Comparison of ENCODE assay signal across 26 cellular contexts in genomic region chr3:171774516-171774915, GRCh38. TPM values are rescaled to one million over a fixed set of nuclear protein-coding genes. Genes with fewer than 3 reads are reported as not detected.
DNase-seq lines count a peak whose midpoint lies in the region; ATAC-seq and TF ChIP-seq lines count a peak whose summit lies in the region.
"Had no signal": no experiment of that assay in that cellular context is flagged by ENCODE, and none has a peak within 500 bp of the region (broad histone marks: within the 10 kb centered on the region; RNA-seq: fewer than 3 reads in every experiment).

No MANE protein-coding gene starts in this region.

- H3K4me3 ChIP-seq in body of pancreas, result no peak overlapping the region

- no peaks in the 10 kb centered on the region for H3K36me3 ChIP-seq in body of pancreas (replicated peaks in 1 of 2; ENCODE audit: insufficient read depth in 1 of 2, low read depth in 2 of 2)

- TF ChIP-seq POLR2A in body of pancreas (IDR thresholded peaks at IDR 0.05), result no peak

- DNase-seq in C1 segment of cervical spinal cord (lab: John Stamatoyannopoulos, UW) (peak in 10 of 14 donors; percentile 28 to 76 (median 56)), T-helper 17 cell (no peak), hypothalamus (lab: John Stamatoyannopoulos, UW) (peak in 38 of 51 donors; percentile 6 to 83 (median 53)), pons (ENCODE audit: low spot score) (peak; percentile 87), SIG-M5 treated with dmso at 0.1 percent for 504 hours (lab: John Stamatoyannopoulos, UW; ENCODE audit: unreplicated experiment) (no peak), body of pancreas (no peak), NCI-H2227 (lab: John Stamatoyannopoulos, UW; ENCODE audit: unreplicated experiment) (no peak), NOMO-1 (lab: John Stamatoyannopoulos, UW; ENCODE audit: unreplicated experiment in 2 of 2) (no peak)
- DNase-seq: activated CD8-positive, alpha-beta memory T cell treated with anti-CD3 and anti-CD28 coated beads, Interleukin-2, amount 50 U/mL, for 4 hours; activated naive CD8-positive, alpha-beta T cell treated with anti-CD3 and anti-CD28 coated beads for 36 hours; CD4-positive, CD25-positive, alpha-beta regulatory T cell; DMS 273 treated with DMSO at 0.1 percent for 48 hours; effector memory CD8-positive, alpha-beta T cell; foreskin fibroblast; HCEC 1CT; Karpas-422; left ventricle myocardium superior; MV-4-11; NCI-H1694 treated with DMSO at 0.1 percent for 48 hours; NCI-H226; SHP77 treated with DMSO at 0.1 percent for 48 hours; small intestine; stimulated activated CD4-positive, alpha-beta T cell treated with anti-CD3 and anti-CD28 coated beads, Interleukin-1b, Interleukin-23, amount 100 ng/mL, for 48 hours; SW 1271 had no signal

- H3K4me1 ChIP-seq in body of pancreas, result peaks cover 14% of the 10 kb centered on the region

- H3K27ac ChIP-seq in body of pancreas, result no peak overlapping the region

- peak overlapping the region; percentile 27 for H3K27ac Mint-ChIP-seq in T-helper 17 cell
- H3K27ac Mint-ChIP-seq: activated naive CD8-positive, alpha-beta T cell treated with anti-CD3 and anti-CD28 coated beads for 36 hours; activated T-helper 17 cell treated with anti-CD3 and anti-CD28 coated beads, Interleukin-2, amount 50 U/mL, for 72 hours; CD4-positive, CD25-positive, alpha-beta regulatory T cell; WTC11 had no signal

- H3K27me3 Mint-ChIP-seq in T-helper 17 cell, result no peaks in the 10 kb centered on the region
- H3K27me3 Mint-ChIP-seq: activated T-helper 17 cell treated with anti-CD3 and anti-CD28 coated beads, Interleukin-2, amount 50 U/mL, for 72 hours had no signal

- no peak for ATAC-seq in T-helper 17 cell
- no peak for ATAC-seq in body of pancreas
- ATAC-seq: activated T-helper 17 cell treated with anti-CD3 and anti-CD28 coated beads, Interleukin-2, amount 50 U/mL, for 72 hours; effector memory CD8-positive, alpha-beta T cell; left ventricle myocardium superior; WTC11 had no signal

- intact Hi-C loops in body of pancreas (cut with DNase I), result loop anchor here (10.0 kb wide), 1 partner anchor 130 kb away; no protein-coding TSS in a partner anchor

- no peak for TF ChIP-seq CTCF in body of pancreas (IDR thresholded peaks at IDR 0.05)

- H3K27me3 ChIP-seq in body of pancreas, result no peaks in the 10 kb centered on the region

- H3K4me3 Mint-ChIP-seq in T-helper 17 cell, result peak overlapping the region; percentile 25
- H3K4me3 Mint-ChIP-seq: activated naive CD8-positive, alpha-beta T cell treated with anti-CD3 and anti-CD28 coated beads for 36 hours; activated T-helper 17 cell treated with anti-CD3 and anti-CD28 coated beads, Interleukin-2, amount 50 U/mL, for 72 hours; CD4-positive, CD25-positive, alpha-beta regulatory T cell; effector memory CD8-positive, alpha-beta T cell; WTC11 had no signal

- H3K36me3 Mint-ChIP-seq in T-helper 17 cell (ENCODE audit: low read depth), result no peaks in the 10 kb centered on the region
- H3K36me3 Mint-ChIP-seq: activated naive CD8-positive, alpha-beta T cell treated with anti-CD3 and anti-CD28 coated beads for 36 hours; CD4-positive, CD25-positive, alpha-beta regulatory T cell; WTC11 had no signal

- H3K9me3 ChIP-seq in T-helper 17 cell (ENCODE audit: control insufficient read depth, low read length, poor library complexity, severe bottlenecking) (no peaks in the 10 kb centered on the region), body of pancreas (no peaks in the 10 kb centered on the region)

- 78 to 84% methylated on average over 7 of the region's 7 CpGs for WGBS in body of pancreas, 2 donors

- peaks cover 18% of the 10 kb centered on the region for H3K4me1 Mint-ChIP-seq in T-helper 17 cell
- H3K4me1 Mint-ChIP-seq: activated T-helper 17 cell treated with anti-CD3 and anti-CD28 coated beads, Interleukin-2, amount 50 U/mL, for 72 hours had no signal

RNA-seq across cellular contexts. Expression of gene PLD1, which starts 35.8 kb away (rescaled TPM):
- total RNA-seq in T-helper 17 cell (1 to 10 TPM; 6.2 to 9.4 TPM), body of pancreas (10 to 100 TPM; 60.4 to 96.2 TPM)

Comparison
In these comparisons a context has a peak if more than half of its experiments do, and no peak if none do; other contexts are left out.
1. DNase-seq: peak in C1 segment of cervical spinal cord (10 of 14), hypothalamus (38 of 51) and pons (single experiment); none in T-helper 17 cell (0 of 3), SIG-M5 treated with dmso at 0.1 percent for 504 hours (single experiment), body of pancreas (0 of 4), NCI-H2227 (single experiment) and NOMO-1 (0 of 2).
2. RNA of gene PLD1, which starts 35.8 kb away (total RNA-seq): 60.4 to 96.2 TPM in body of pancreas; 6.2 to 9.4 TPM in T-helper 17 cell; every median in the first group is over 4 times any median in the second.